Comparison of ENCODE assay signal across 1 cellular context in genomic region chr15:74530771-74531143, GRCh38.
TF ChIP-seq lines count a peak whose summit lies in the region.

No MANE protein-coding gene starts in this region.

TF ChIP-seq in SK-N-SH, 30 proteins besides CTCF, POLR2A, EP300 and RAD21:
- TF ChIP-seq SIN3A (IDR thresholded peaks at IDR 0.05; ENCODE audit: borderline replicate concordance, low read depth, low read length) (no peak), ELF1 (IDR thresholded peaks at IDR 0.05) (no peak), IRF3 (IDR thresholded peaks at IDR 0.05; ENCODE audit: low read depth, low read length) (no peak), SMC3 (IDR thresholded peaks at IDR 0.05; ENCODE audit: low read depth, low read length) (no peak), JUND (IDR thresholded peaks at IDR 0.05) (no peak), MXI1 (IDR thresholded peaks at IDR 0.05; ENCODE audit: low read depth, low read length) (no peak), MEF2A (IDR thresholded peaks at IDR 0.05; ENCODE audit: borderline replicate concordance, low read depth) (no peak), GATA2 (CRISPR knock-in tag; IDR thresholded peaks at IDR 0.05) (no peak), MAX (IDR thresholded peaks at IDR 0.05; ENCODE audit: low read depth) (no peak), EZH2phosphoT487 (IDR thresholded peaks at IDR 0.05; ENCODE audit: borderline replicate concordance, low read depth) (no peak), RXRA (IDR thresholded peaks at IDR 0.05; ENCODE audit: borderline replicate concordance, low read depth) (no peak), RCOR1 (IDR thresholded peaks at IDR 0.05; ENCODE audit: low read length) (no peak), FOXM1 (IDR thresholded peaks at IDR 0.05; ENCODE audit: low read depth) (no peak), YY1 (IDR thresholded peaks at IDR 0.05; ENCODE audit: low read depth) (no peak), FOXJ3 (CRISPR knock-in tag; IDR thresholded peaks at IDR 0.05) (no peak), RFX5 (IDR thresholded peaks at IDR 0.05; ENCODE audit: low read length) (no peak), TAF1 (IDR thresholded peaks at IDR 0.05; ENCODE audit: borderline replicate concordance, low read depth, low read length) (no peak)
- TF ChIP-seq, protein P1, sequence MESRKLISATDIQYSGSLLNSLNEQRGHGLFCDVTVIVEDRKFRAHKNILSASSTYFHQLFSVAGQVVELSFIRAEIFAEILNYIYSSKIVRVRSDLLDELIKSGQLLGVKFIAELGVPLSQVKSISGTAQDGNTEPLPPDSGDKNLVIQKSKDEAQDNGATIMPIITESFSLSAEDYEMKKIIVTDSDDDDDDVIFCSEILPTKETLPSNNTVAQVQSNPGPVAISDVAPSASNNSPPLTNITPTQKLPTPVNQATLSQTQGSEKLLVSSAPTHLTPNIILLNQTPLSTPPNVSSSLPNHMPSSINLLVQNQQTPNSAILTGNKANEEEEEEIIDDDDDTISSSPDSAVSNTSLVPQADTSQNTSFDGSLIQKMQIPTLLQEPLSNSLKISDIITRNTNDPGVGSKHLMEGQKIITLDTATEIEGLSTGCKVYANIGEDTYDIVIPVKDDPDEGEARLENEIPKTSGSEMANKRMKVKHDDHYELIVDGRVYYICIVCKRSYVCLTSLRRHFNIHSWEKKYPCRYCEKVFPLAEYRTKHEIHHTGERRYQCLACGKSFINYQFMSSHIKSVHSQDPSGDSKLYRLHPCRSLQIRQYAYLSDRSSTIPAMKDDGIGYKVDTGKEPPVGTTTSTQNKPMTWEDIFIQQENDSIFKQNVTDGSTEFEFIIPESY (IDR thresholded peaks at IDR 0.05; ENCODE audit: borderline replicate concordance, low read depth), result no peak
- TF ChIP-seq, protein P2, sequence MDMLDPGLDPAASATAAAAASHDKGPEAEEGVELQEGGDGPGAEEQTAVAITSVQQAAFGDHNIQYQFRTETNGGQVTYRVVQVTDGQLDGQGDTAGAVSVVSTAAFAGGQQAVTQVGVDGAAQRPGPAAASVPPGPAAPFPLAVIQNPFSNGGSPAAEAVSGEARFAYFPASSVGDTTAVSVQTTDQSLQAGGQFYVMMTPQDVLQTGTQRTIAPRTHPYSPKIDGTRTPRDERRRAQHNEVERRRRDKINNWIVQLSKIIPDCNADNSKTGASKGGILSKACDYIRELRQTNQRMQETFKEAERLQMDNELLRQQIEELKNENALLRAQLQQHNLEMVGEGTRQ (IDR thresholded peaks at IDR 0.05; ENCODE audit: borderline replicate concordance, low read depth, low read length), result no peak
- TF ChIP-seq, protein P3, sequence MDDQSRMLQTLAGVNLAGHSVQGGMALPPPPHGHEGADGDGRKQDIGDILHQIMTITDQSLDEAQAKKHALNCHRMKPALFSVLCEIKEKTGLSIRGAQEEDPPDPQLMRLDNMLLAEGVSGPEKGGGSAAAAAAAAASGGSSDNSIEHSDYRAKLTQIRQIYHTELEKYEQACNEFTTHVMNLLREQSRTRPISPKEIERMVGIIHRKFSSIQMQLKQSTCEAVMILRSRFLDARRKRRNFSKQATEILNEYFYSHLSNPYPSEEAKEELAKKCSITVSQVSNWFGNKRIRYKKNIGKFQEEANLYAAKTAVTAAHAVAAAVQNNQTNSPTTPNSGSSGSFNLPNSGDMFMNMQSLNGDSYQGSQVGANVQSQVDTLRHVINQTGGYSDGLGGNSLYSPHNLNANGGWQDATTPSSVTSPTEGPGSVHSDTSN (IDR thresholded peaks at IDR 0.05), result no peak
